ENCODE assay signal across 8 cellular contexts in the genomic region with DNA sequence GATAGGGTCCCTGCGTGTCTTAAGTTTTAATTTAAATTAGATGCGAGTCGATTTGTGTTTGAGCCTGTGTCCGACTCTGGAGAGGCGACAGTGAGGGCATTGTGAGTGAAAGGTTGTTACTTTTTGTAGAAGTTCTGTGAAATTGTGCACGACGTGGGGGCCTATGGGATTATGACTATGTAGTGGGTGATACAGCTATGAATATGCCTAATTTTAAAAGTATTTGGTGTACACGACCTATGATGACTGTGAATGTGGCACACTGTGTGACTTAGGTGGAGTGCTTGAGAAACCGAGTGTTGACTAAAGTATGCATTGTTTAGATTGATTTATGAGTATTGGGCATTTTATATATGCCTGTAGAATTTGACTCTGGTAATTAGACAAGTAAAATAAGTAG. TPM values are rescaled to one million over a fixed set of nuclear protein-coding genes. Genes with fewer than 3 reads are reported as not detected.
DNase-seq lines count a peak whose midpoint lies in the region; ATAC-seq and TF ChIP-seq lines count a peak whose summit lies in the region.

No MANE protein-coding gene starts in this region.

- no peaks in the 10 kb centered on the region for H4K20me1 ChIP-seq in PC-9 (ENCODE audit: insufficient read depth)

- H3K4me3 ChIP-seq in PC-9, result peak overlapping the region; percentile 82
- H3K4me3 ChIP-seq in esophagus muscularis mucosa, result peak overlapping the region; percentile 79 to 90 (median 80)

- peak overlapping the region; percentile 95 for H2AFZ ChIP-seq in PC-9

- POLR2A ChIA-PET in PC-9 (lab: Charles Lee; ENCODE audit: unreplicated experiment), result no interaction called here

- WGBS in esophagus muscularis mucosa, result 6% methylated on average over 9 of the region's 9 CpGs

- H3K4me1 Mint-ChIP-seq in progenitor cell of endocrine pancreas (ENCODE audit: low read depth), result peaks cover 20% of the 10 kb centered on the region

- ATAC-seq in left lobe of liver, result no peak

- peak overlapping the region; percentile 99 for H3K4me3 Mint-ChIP-seq in progenitor cell of endocrine pancreas (ENCODE audit: low read depth)

- H3K36me3 Mint-ChIP-seq in progenitor cell of endocrine pancreas (ENCODE audit: insufficient read depth), result peaks cover 50% of the 10 kb centered on the region

- H3K27me3 Mint-ChIP-seq in progenitor cell of endocrine pancreas, result no peaks in the 10 kb centered on the region

- H3K9me2 ChIP-seq in PC-9 (ENCODE audit: insufficient read depth), result no peaks in the 10 kb centered on the region

- TF ChIP-seq CTCF in PC-9 (conservative IDR thresholded peaks at IDR 0.05) (no peak), esophagus muscularis mucosa (IDR thresholded peaks at IDR 0.05) (no peak), progenitor cell of endocrine pancreas (IDR thresholded peaks at IDR 0.05; ENCODE audit: unreplicated experiment) (no peak)

- H3K4me2 ChIP-seq in PC-9, result peak overlapping the region; percentile 99

- H3K27ac ChIP-seq in PC-9 (peak overlapping the region; percentile 38), esophagus muscularis mucosa (replicated peaks in 1 of 4) (peak overlapping the region in 3 of 4 donors; percentile 74 to 81 (median 77))

- H3K9me3 Mint-ChIP-seq in progenitor cell of endocrine pancreas (ENCODE audit: low read depth), result peaks cover 16% of the 10 kb centered on the region

- CTCF ChIA-PET in PC-9 (lab: Charles Lee), result no interaction called here

- H3K4me1 ChIP-seq in PC-9 (replicated peaks; ENCODE audit: insufficient read depth) (no peaks in the 10 kb centered on the region; the same call in 1 of the 2 replicates), esophagus muscularis mucosa (peaks cover 14 to 28% (median 21%) of the 10 kb centered on the region in 4 donors)

- H3K27me3 ChIP-seq in PC-9 (ENCODE audit: insufficient read depth, low read depth) (no peaks in the 10 kb centered on the region), esophagus muscularis mucosa (no peaks in the 10 kb centered on the region)

- DNase-seq in EL (peak; percentile 12), PC-9 (no peak), esophagus muscularis mucosa (ENCODE audit: extremely low spot score) (no peak), progenitor cell of endocrine pancreas (ENCODE audit: low spot score, unreplicated experiment) (no peak), ecto neural progenitor cell (ENCODE audit: low spot score) (no peak), SHP77 treated with DMSO at 0.1 percent for 48 hours (lab: John Stamatoyannopoulos, UW) (no peak), left lobe of liver (ENCODE audit: low spot score) (no peak)
- DNase-seq in NK-92 treated with Interleukin-12 subunit alpha and Interleukin-12 subunit beta, amount 100 ng/mL, for 24 hours (lab: John Stamatoyannopoulos, UW), result no peak

- H3K27ac Mint-ChIP-seq in progenitor cell of endocrine pancreas, result peak overlapping the region; percentile 99

- H3F3A ChIP-seq in PC-9 (ENCODE audit: insufficient read depth, low read depth), result no peaks in the 10 kb centered on the region

- no TSS peak for BruUV-seq in PC-9 (replicated peaks; lab: Mats Ljungman, UMichigan)

- TF ChIP-seq POLR2A in esophagus muscularis mucosa (IDR thresholded peaks at IDR 0.05; ENCODE audit: low read depth), result no peak

- no peak for TF ChIP-seq EP300 in esophagus muscularis mucosa (IDR thresholded peaks at IDR 0.05)

- intact Hi-C loops in PC-9 (cut with micrococcal nuclease; ENCODE audit: unreplicated experiment) (loop anchor here (5.0 kb wide), 1 partner anchor 529 kb away; the partner anchor contains the start of gene ZNF383), esophagus muscularis mucosa (cut with DNase I) (loop anchor here (10.0 kb wide), 1 partner anchor 167 kb away; the partner anchor contains the start of gene ZNF345)

- H3K36me3 ChIP-seq in PC-9 (ENCODE audit: low read depth) (peaks cover 39% of the 10 kb centered on the region), esophagus muscularis mucosa (peaks cover 15 to 47% (median 42%) of the 10 kb centered on the region in 4 donors)

- H3K9me3 ChIP-seq in PC-9 (ENCODE audit: insufficient read depth, low read depth) (peaks cover 43% of the 10 kb centered on the region), esophagus muscularis mucosa (peaks cover 0 to 8% (median 4%) of the 10 kb centered on the region in 4 donors)

- H3K79me2 ChIP-seq in PC-9 (ENCODE audit: low read depth), result peaks cover 33% of the 10 kb centered on the region

RNA-seq across cellular contexts. Expression of gene ZNF567, which starts 0.6 kb away (rescaled TPM):
- total RNA-seq in PC-9 (2021) (7.0 and 7.9 TPM in 2 replicates), esophagus muscularis mucosa (1 to 10 TPM; 5.5 to 9.1 (median 6.9) TPM), progenitor cell of endocrine pancreas (13.2 and 13.5 TPM in 2 replicates), left lobe of liver (2.5 TPM)

RNA-seq across cellular contexts. Expression of gene ZNF461, which starts 21.4 kb away (rescaled TPM):
- total RNA-seq in PC-9 (2021), result 5.2 and 9.2 TPM in 2 replicates
- 10 to 100 TPM in 3 of 4 donors, 1 to 10 TPM in 1; 6.3 to 14.2 (median 10.5) TPM for total RNA-seq in esophagus muscularis mucosa
- 12.2 and 14.7 TPM in 2 replicates for total RNA-seq in progenitor cell of endocrine pancreas
- 1.5 TPM for total RNA-seq in left lobe of liver
